Comparison of ENCODE assay signal across 1 cellular context in the genomic region with DNA sequence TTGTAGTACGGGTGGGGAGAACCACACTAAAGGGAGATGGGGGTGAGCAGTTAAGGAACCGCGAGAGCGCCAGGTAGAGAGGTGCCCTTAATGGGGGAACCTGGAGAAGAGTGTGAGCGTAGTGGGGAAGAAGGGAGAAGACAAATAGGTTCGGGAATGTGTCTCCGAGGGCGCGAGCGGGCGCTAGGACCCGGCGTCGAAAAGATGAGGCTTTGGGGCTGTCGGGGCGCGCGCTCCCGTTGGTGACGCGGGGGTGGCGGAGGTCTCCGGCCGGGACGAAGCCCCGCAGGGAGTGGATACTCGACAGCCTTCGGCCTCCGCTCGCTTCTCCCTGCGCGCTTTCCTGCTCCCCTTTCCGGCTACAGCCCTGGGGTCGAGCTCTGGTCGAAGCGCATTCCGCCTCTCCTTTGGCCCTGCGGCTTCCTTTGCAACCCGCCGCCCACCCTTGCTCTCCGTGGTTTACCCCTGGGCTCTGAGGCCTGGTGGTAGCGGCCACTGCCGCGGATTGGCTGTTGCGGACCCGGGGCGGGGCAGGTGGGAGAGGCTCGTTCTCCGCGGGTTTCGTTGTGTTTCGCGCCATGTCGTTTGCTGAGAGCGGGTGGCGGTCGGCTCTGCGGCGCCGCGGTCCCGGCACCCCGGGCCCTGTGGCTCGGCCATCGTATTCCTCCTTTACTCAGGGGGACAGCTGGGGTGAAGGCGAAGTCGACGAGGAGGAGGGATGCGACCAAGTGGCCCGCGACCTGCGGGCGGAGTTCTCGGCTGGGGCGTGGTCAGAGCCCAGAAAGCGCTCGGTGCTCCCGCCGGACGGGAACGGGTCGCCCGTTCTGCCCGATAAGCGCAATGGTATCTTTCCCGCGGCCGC.
TF ChIP-seq lines count a peak whose summit lies in the region.

ARL6IP6 (plus strand) TSS at position 574 of the 862 bp plus-strand sequence; CDS start at position 579, 5 bp downstream.

TF ChIP-seq in HepG2, 621 proteins besides CTCF, POLR2A, EP300 and RAD21 (continued from another document and continues in another):
- no peak; the same call in 1 of the 2 replicates for TF ChIP-seq ZNF264 (CRISPR knock-in tag; IDR thresholded peaks at IDR 0.05)
- TF ChIP-seq PHF21A (CRISPR knock-in tag; IDR thresholded peaks at IDR 0.05) = no peak; the same call in 1 of the 2 replicates
- TF ChIP-seq ZNF83 (CRISPR knock-in tag; IDR thresholded peaks at IDR 0.05; ENCODE audit: borderline replicate concordance) = peak; percentile 42; the same call in 1 of the 2 replicates
- TF ChIP-seq ZNF282 (IDR thresholded peaks at IDR 0.05; ENCODE audit: partially characterized antibody) = no peak
- no peak for TF ChIP-seq TERF1 (CRISPR knock-in tag; IDR thresholded peaks at IDR 0.05)
- TF ChIP-seq RXRB (CRISPR knock-in tag; IDR thresholded peaks at IDR 0.05; ENCODE audit: borderline replicate concordance) = 0 out of 2 replicates have a peak, but pooled peaks have one; percentile 40
- TF ChIP-seq, protein P1, sequence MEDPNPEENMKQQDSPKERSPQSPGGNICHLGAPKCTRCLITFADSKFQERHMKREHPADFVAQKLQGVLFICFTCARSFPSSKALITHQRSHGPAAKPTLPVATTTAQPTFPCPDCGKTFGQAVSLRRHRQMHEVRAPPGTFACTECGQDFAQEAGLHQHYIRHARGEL (CRISPR knock-in tag; IDR thresholded peaks at IDR 0.05) = no peak; the same call in 1 of the 2 replicates
- no peak for TF ChIP-seq KDM1A (CRISPR knock-in tag; IDR thresholded peaks at IDR 0.05)
- TF ChIP-seq HHEX (CRISPR knock-in tag; IDR thresholded peaks at IDR 0.05) = no peak
- no peak for TF ChIP-seq NCOA2 (CRISPR knock-in tag; IDR thresholded peaks at IDR 0.05)
- TF ChIP-seq ZNF75D (CRISPR knock-in tag; IDR thresholded peaks at IDR 0.05; ENCODE audit: borderline replicate concordance) = no peak
- 0 out of 2 replicates have a peak, but pooled peaks have one; percentile 37 for TF ChIP-seq FOSL1 (CRISPR knock-in tag; IDR thresholded peaks at IDR 0.05; ENCODE audit: borderline replicate concordance)
- no peak for TF ChIP-seq MIER2 (CRISPR knock-in tag; IDR thresholded peaks at IDR 0.05)
- TF ChIP-seq ZNF775 (CRISPR knock-in tag; IDR thresholded peaks at IDR 0.05; ENCODE audit: borderline replicate concordance) = peak; percentile 61; the same call in 1 of the 2 replicates
- no peak for TF ChIP-seq FLYWCH1 (CRISPR knock-in tag; IDR thresholded peaks at IDR 0.05)
- TF ChIP-seq, protein P2, sequence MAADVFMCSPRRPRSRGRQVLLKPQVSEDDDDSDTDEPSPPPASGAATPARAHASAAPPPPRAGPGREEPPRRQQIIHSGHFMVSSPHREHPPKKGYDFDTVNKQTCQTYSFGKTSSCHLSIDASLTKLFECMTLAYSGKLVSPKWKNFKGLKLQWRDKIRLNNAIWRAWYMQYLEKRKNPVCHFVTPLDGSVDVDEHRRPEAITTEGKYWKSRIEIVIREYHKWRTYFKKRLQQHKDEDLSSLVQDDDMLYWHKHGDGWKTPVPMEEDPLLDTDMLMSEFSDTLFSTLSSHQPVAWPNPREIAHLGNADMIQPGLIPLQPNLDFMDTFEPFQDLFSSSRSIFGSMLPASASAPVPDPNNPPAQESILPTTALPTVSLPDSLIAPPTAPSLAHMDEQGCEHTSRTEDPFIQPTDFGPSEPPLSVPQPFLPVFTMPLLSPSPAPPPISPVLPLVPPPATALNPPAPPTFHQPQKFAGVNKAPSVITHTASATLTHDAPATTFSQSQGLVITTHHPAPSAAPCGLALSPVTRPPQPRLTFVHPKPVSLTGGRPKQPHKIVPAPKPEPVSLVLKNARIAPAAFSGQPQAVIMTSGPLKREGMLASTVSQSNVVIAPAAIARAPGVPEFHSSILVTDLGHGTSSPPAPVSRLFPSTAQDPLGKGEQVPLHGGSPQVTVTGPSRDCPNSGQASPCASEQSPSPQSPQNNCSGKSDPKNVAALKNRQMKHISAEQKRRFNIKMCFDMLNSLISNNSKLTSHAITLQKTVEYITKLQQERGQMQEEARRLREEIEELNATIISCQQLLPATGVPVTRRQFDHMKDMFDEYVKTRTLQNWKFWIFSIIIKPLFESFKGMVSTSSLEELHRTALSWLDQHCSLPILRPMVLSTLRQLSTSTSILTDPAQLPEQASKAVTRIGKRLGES (CRISPR knock-in tag; IDR thresholded peaks at IDR 0.05; ENCODE audit: borderline replicate concordance) = no peak; the same call in 1 of the 2 replicates
- TF ChIP-seq, protein P3, sequence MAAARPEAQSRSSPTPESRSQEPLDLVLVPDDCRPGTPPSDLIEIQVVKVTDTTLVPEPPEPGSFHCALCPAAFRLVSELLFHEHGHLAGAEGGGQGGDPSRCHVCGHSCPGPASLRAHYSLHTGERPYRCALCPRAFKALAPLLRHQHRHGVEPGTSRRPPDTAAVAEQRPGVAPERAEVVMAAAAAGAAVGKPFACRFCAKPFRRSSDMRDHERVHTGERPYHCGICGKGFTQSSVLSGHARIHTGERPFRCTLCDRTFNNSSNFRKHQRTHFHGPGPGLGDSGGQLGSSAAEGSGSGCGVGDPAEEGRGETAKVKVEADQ (CRISPR knock-in tag; IDR thresholded peaks at IDR 0.05; ENCODE audit: borderline replicate concordance) = peak; percentile 80
- TF ChIP-seq DMAP1 (CRISPR knock-in tag; IDR thresholded peaks at IDR 0.05) = peak; percentile 90
- TF ChIP-seq TBP (CRISPR knock-in tag; IDR thresholded peaks at IDR 0.05) = no peak
- TF ChIP-seq, protein P4, sequence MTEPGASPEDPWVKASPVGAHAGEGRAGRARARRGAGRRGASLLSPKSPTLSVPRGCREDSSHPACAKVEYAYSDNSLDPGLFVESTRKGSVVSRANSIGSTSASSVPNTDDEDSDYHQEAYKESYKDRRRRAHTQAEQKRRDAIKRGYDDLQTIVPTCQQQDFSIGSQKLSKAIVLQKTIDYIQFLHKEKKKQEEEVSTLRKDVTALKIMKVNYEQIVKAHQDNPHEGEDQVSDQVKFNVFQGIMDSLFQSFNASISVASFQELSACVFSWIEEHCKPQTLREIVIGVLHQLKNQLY (CRISPR knock-in tag; IDR thresholded peaks at IDR 0.05) = no peak; the same call in 1 of the 2 replicates
- TF ChIP-seq ZNF580 (CRISPR knock-in tag; IDR thresholded peaks at IDR 0.05; ENCODE audit: borderline replicate concordance, low read depth) = no peak; the same call in 1 of the 2 replicates
- peak; percentile 72 for TF ChIP-seq ZNF678 (CRISPR knock-in tag; IDR thresholded peaks at IDR 0.05)
- no peak; the same call in 1 of the 2 replicates for TF ChIP-seq ARNTL (CRISPR knock-in tag; IDR thresholded peaks at IDR 0.05)
- no peak for TF ChIP-seq XRCC5 (optimal IDR thresholded peaks at IDR 0.05; ENCODE audit: low read length)
- no peak for TF ChIP-seq SIX4 (CRISPR knock-in tag; IDR thresholded peaks at IDR 0.05)
- TF ChIP-seq HINFP (CRISPR knock-in tag; IDR thresholded peaks at IDR 0.05; ENCODE audit: low read depth) = peak; percentile 61; the same call in 1 of the 2 replicates
- peak; percentile 59 for TF ChIP-seq ISL2 (CRISPR knock-in tag; IDR thresholded peaks at IDR 0.05)
- peak; percentile 96 for TF ChIP-seq YEATS4 (CRISPR knock-in tag; IDR thresholded peaks at IDR 0.05; ENCODE audit: borderline replicate concordance)
- TF ChIP-seq FOXA3 (CRISPR knock-in tag; IDR thresholded peaks at IDR 0.05) = peak; percentile 43; the same call in 1 of the 2 replicates
- no peak; the same call in 1 of the 2 replicates for TF ChIP-seq KLF9 (CRISPR knock-in tag; IDR thresholded peaks at IDR 0.05; ENCODE audit: low read depth)
- no peak; the same call in 1 of the 2 replicates for TF ChIP-seq U2AF2 (IDR thresholded peaks at IDR 0.05; ENCODE audit: low read depth, low read length)
- no peak; the same call in 1 of the 2 replicates for TF ChIP-seq ZNF333 (CRISPR knock-in tag; IDR thresholded peaks at IDR 0.05; ENCODE audit: borderline replicate concordance)
- TF ChIP-seq HOXD1 (CRISPR knock-in tag; IDR thresholded peaks at IDR 0.05) = no peak; the same call in none of the 2 replicates
- TF ChIP-seq ZNF138 (CRISPR knock-in tag; IDR thresholded peaks at IDR 0.05; ENCODE audit: low read depth) = peak; percentile 22; the same call in 1 of the 2 replicates
- TF ChIP-seq RARA (CRISPR knock-in tag; IDR thresholded peaks at IDR 0.05) = 0 out of 2 replicates have a peak, but pooled peaks have one; percentile 7
- TF ChIP-seq, protein P5, sequence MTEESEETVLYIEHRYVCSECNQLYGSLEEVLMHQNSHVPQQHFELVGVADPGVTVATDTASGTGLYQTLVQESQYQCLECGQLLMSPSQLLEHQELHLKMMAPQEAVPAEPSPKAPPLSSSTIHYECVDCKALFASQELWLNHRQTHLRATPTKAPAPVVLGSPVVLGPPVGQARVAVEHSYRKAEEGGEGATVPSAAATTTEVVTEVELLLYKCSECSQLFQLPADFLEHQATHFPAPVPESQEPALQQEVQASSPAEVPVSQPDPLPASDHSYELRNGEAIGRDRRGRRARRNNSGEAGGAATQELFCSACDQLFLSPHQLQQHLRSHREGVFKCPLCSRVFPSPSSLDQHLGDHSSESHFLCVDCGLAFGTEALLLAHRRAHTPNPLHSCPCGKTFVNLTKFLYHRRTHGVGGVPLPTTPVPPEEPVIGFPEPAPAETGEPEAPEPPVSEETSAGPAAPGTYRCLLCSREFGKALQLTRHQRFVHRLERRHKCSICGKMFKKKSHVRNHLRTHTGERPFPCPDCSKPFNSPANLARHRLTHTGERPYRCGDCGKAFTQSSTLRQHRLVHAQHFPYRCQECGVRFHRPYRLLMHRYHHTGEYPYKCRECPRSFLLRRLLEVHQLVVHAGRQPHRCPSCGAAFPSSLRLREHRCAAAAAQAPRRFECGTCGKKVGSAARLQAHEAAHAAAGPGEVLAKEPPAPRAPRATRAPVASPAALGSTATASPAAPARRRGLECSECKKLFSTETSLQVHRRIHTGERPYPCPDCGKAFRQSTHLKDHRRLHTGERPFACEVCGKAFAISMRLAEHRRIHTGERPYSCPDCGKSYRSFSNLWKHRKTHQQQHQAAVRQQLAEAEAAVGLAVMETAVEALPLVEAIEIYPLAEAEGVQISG (CRISPR knock-in tag; IDR thresholded peaks at IDR 0.05) = peak; percentile 79
- no peak for TF ChIP-seq MTA1 (CRISPR knock-in tag; IDR thresholded peaks at IDR 0.05; ENCODE audit: borderline replicate concordance)
- peak; percentile 73 for TF ChIP-seq ZNF441 (CRISPR knock-in tag; IDR thresholded peaks at IDR 0.05; ENCODE audit: borderline replicate concordance)
- TF ChIP-seq CAMTA2 (CRISPR knock-in tag; IDR thresholded peaks at IDR 0.05; ENCODE audit: borderline replicate concordance) = peak; percentile 99
- TF ChIP-seq RFXAP (CRISPR knock-in tag; IDR thresholded peaks at IDR 0.05; ENCODE audit: borderline replicate concordance) = peak; percentile 80; the same call in 1 of the 2 replicates
- peak; percentile 93 for TF ChIP-seq POGZ (CRISPR knock-in tag; IDR thresholded peaks at IDR 0.05)
- TF ChIP-seq ONECUT2 (CRISPR knock-in tag; IDR thresholded peaks at IDR 0.05) = no peak
- peak; percentile 43 for TF ChIP-seq ATF1 (CRISPR knock-in tag; IDR thresholded peaks at IDR 0.05)
- no peak for TF ChIP-seq ZNF781 (CRISPR knock-in tag; IDR thresholded peaks at IDR 0.05; ENCODE audit: borderline replicate concordance, not compliant biosample characterization)
- TF ChIP-seq, protein P6, sequence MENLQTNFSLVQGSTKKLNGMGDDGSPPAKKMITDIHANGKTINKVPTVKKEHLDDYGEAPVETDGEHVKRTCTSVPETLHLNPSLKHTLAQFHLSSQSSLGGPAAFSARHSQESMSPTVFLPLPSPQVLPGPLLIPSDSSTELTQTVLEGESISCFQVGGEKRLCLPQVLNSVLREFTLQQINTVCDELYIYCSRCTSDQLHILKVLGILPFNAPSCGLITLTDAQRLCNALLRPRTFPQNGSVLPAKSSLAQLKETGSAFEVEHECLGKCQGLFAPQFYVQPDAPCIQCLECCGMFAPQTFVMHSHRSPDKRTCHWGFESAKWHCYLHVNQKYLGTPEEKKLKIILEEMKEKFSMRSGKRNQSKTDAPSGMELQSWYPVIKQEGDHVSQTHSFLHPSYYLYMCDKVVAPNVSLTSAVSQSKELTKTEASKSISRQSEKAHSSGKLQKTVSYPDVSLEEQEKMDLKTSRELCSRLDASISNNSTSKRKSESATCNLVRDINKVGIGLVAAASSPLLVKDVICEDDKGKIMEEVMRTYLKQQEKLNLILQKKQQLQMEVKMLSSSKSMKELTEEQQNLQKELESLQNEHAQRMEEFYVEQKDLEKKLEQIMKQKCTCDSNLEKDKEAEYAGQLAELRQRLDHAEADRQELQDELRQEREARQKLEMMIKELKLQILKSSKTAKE (CRISPR knock-in tag; IDR thresholded peaks at IDR 0.05; ENCODE audit: borderline replicate concordance) = no peak; the same call in 1 of the 2 replicates
- TF ChIP-seq GTF2F1 (IDR thresholded peaks at IDR 0.05; ENCODE audit: low read length) = 0 out of 2 replicates have a peak, but pooled peaks have one; percentile 13
- peak; percentile 55; the same call in 1 of the 2 replicates for TF ChIP-seq NR1H2 (CRISPR knock-in tag; IDR thresholded peaks at IDR 0.05; ENCODE audit: borderline replicate concordance, low read depth)
- TF ChIP-seq ZNF577 (CRISPR knock-in tag; IDR thresholded peaks at IDR 0.05; ENCODE audit: borderline replicate concordance, low read depth) = no peak
- TF ChIP-seq KDM3A (CRISPR knock-in tag; IDR thresholded peaks at IDR 0.05; ENCODE audit: low read depth) = peak; percentile 54
- no peak; the same call in none of the 2 replicates for TF ChIP-seq RXRA (CRISPR knock-in tag; IDR thresholded peaks at IDR 0.05)
- TF ChIP-seq POLR2G (IDR thresholded peaks at IDR 0.05; ENCODE audit: low read depth, low read length) = peak; percentile 91
- 0 out of 2 replicates have a peak, but pooled peaks have one; percentile 53 for TF ChIP-seq ZBTB7B (CRISPR knock-in tag; IDR thresholded peaks at IDR 0.05)
- TF ChIP-seq HMGA1 (CRISPR knock-in tag; conservative IDR thresholded peaks at IDR 0.05) = no peak
- TF ChIP-seq PHF5A (CRISPR knock-in tag; IDR thresholded peaks at IDR 0.05; ENCODE audit: low read depth, unreplicated experiment) = peak; percentile 73
